In genomic region chr12:75976913-75977312, GRCh38 we compare ENCODE assay signal across 1 cellular context.
TF ChIP-seq lines count a peak whose summit lies in the region.

No MANE protein-coding gene starts in this region.

TF ChIP-seq in GM23338, 12 proteins besides CTCF, POLR2A, EP300 and RAD21 (continued from another document):
- TF ChIP-seq, protein P1, sequence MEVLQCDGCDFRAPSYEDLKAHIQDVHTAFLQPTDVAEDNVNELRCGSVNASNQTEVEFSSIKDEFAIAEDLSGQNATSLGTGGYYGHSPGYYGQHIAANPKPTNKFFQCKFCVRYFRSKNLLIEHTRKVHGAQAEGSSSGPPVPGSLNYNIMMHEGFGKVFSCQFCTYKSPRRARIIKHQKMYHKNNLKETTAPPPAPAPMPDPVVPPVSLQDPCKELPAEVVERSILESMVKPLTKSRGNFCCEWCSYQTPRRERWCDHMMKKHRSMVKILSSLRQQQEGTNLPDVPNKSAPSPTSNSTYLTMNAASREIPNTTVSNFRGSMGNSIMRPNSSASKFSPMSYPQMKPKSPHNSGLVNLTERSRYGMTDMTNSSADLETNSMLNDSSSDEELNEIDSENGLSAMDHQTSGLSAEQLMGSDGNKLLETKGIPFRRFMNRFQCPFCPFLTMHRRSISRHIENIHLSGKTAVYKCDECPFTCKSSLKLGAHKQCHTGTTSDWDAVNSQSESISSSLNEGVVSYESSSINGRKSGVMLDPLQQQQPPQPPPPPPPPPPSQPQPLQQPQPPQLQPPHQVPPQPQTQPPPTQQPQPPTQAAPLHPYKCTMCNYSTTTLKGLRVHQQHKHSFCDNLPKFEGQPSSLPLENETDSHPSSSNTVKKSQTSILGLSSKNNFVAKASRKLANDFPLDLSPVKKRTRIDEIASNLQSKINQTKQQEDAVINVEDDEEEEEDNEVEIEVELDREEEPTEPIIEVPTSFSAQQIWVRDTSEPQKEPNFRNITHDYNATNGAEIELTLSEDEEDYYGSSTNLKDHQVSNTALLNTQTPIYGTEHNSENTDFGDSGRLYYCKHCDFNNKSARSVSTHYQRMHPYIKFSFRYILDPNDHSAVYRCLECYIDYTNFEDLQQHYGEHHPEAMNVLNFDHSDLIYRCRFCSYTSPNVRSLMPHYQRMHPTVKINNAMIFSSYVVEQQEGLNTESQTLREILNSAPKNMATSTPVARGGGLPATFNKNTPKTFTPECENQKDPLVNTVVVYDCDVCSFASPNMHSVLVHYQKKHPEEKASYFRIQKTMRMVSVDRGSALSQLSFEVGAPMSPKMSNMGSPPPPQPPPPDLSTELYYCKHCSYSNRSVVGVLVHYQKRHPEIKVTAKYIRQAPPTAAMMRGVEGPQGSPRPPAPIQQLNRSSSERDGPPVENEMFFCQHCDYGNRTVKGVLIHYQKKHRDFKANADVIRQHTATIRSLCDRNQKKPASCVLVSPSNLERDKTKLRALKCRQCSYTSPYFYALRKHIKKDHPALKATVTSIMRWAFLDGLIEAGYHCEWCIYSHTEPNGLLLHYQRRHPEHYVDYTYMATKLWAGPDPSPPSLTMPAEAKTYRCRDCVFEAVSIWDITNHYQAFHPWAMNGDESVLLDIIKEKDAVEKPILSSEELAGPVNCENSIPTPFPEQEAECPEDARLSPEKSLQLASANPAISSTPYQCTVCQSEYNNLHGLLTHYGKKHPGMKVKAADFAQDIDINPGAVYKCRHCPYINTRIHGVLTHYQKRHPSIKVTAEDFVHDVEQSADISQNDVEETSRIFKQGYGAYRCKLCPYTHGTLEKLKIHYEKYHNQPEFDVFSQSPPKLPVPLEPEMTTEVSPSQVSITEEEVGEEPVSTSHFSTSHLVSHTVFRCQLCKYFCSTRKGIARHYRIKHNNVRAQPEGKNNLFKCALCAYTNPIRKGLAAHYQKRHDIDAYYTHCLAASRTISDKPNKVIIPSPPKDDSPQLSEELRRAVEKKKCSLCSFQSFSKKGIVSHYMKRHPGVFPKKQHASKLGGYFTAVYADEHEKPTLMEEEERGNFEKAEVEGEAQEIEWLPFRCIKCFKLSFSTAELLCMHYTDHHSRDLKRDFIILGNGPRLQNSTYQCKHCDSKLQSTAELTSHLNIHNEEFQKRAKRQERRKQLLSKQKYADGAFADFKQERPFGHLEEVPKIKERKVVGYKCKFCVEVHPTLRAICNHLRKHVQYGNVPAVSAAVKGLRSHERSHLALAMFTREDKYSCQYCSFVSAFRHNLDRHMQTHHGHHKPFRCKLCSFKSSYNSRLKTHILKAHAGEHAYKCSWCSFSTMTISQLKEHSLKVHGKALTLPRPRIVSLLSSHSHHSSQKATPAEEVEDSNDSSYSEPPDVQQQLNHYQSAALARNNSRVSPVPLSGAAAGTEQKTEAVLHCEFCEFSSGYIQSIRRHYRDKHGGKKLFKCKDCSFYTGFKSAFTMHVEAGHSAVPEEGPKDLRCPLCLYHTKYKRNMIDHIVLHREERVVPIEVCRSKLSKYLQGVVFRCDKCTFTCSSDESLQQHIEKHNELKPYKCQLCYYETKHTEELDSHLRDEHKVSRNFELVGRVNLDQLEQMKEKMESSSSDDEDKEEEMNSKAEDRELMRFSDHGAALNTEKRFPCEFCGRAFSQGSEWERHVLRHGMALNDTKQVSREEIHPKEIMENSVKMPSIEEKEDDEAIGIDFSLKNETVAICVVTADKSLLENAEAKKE (CRISPR knock-in tag; IDR thresholded peaks at IDR 0.05): no peak
- no peak for TF ChIP-seq EZH2 (IDR thresholded peaks at IDR 0.05; ENCODE audit: low read depth, unreplicated experiment)
- TF ChIP-seq JUNB (IDR thresholded peaks at IDR 0.05; ENCODE audit: unreplicated experiment): no peak
- TF ChIP-seq, protein P2, sequence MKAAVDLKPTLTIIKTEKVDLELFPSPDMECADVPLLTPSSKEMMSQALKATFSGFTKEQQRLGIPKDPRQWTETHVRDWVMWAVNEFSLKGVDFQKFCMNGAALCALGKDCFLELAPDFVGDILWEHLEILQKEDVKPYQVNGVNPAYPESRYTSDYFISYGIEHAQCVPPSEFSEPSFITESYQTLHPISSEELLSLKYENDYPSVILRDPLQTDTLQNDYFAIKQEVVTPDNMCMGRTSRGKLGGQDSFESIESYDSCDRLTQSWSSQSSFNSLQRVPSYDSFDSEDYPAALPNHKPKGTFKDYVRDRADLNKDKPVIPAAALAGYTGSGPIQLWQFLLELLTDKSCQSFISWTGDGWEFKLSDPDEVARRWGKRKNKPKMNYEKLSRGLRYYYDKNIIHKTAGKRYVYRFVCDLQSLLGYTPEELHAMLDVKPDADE (IDR thresholded peaks at IDR 0.05): no peak
